Comparison of ENCODE assay signal across 1 cellular context in the genomic region with DNA sequence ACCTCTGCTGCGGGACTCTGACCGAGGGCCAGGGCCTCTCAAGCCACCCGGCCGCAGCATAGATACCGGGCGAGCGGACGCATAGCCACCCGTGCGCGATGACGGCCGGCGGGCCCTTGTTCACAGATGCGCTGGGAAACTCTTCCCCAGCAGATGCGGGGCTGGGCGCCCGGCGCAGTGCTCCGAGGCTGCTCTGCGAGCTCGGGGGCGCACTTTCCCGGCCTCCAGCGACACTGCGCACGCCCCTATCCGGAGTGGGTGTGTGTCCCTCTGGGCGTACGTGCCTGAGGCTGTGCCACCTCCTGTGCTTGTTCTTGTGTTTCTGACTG.
TF ChIP-seq lines count a peak whose summit lies in the region.

No MANE protein-coding gene starts in this region.

TF ChIP-seq in WTC11, 78 proteins besides CTCF, POLR2A, EP300 and RAD21 (continued from another document):
- TF ChIP-seq, protein P1, sequence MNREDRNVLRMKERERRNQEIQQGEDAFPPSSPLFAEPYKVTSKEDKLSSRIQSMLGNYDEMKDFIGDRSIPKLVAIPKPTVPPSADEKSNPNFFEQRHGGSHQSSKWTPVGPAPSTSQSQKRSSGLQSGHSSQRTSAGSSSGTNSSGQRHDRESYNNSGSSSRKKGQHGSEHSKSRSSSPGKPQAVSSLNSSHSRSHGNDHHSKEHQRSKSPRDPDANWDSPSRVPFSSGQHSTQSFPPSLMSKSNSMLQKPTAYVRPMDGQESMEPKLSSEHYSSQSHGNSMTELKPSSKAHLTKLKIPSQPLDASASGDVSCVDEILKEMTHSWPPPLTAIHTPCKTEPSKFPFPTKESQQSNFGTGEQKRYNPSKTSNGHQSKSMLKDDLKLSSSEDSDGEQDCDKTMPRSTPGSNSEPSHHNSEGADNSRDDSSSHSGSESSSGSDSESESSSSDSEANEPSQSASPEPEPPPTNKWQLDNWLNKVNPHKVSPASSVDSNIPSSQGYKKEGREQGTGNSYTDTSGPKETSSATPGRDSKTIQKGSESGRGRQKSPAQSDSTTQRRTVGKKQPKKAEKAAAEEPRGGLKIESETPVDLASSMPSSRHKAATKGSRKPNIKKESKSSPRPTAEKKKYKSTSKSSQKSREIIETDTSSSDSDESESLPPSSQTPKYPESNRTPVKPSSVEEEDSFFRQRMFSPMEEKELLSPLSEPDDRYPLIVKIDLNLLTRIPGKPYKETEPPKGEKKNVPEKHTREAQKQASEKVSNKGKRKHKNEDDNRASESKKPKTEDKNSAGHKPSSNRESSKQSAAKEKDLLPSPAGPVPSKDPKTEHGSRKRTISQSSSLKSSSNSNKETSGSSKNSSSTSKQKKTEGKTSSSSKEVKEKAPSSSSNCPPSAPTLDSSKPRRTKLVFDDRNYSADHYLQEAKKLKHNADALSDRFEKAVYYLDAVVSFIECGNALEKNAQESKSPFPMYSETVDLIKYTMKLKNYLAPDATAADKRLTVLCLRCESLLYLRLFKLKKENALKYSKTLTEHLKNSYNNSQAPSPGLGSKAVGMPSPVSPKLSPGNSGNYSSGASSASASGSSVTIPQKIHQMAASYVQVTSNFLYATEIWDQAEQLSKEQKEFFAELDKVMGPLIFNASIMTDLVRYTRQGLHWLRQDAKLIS (CRISPR knock-in tag; IDR thresholded peaks at IDR 0.05; ENCODE audit: borderline replicate concordance) = no peak
- no peak for TF ChIP-seq NR2C2 (CRISPR knock-in tag; IDR thresholded peaks at IDR 0.05)
- no peak for TF ChIP-seq ZNF317 (CRISPR knock-in tag; IDR thresholded peaks at IDR 0.05; ENCODE audit: borderline replicate concordance, low read depth)
- no peak for TF ChIP-seq FOXK1 (CRISPR knock-in tag; IDR thresholded peaks at IDR 0.05)
- TF ChIP-seq ZNF121 (CRISPR knock-in tag; IDR thresholded peaks at IDR 0.05) = no peak
- TF ChIP-seq, protein P2, sequence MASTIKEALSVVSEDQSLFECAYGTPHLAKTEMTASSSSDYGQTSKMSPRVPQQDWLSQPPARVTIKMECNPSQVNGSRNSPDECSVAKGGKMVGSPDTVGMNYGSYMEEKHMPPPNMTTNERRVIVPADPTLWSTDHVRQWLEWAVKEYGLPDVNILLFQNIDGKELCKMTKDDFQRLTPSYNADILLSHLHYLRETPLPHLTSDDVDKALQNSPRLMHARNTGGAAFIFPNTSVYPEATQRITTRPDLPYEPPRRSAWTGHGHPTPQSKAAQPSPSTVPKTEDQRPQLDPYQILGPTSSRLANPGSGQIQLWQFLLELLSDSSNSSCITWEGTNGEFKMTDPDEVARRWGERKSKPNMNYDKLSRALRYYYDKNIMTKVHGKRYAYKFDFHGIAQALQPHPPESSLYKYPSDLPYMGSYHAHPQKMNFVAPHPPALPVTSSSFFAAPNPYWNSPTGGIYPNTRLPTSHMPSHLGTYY (CRISPR knock-in tag; IDR thresholded peaks at IDR 0.05) = no peak
- TF ChIP-seq, protein P3, sequence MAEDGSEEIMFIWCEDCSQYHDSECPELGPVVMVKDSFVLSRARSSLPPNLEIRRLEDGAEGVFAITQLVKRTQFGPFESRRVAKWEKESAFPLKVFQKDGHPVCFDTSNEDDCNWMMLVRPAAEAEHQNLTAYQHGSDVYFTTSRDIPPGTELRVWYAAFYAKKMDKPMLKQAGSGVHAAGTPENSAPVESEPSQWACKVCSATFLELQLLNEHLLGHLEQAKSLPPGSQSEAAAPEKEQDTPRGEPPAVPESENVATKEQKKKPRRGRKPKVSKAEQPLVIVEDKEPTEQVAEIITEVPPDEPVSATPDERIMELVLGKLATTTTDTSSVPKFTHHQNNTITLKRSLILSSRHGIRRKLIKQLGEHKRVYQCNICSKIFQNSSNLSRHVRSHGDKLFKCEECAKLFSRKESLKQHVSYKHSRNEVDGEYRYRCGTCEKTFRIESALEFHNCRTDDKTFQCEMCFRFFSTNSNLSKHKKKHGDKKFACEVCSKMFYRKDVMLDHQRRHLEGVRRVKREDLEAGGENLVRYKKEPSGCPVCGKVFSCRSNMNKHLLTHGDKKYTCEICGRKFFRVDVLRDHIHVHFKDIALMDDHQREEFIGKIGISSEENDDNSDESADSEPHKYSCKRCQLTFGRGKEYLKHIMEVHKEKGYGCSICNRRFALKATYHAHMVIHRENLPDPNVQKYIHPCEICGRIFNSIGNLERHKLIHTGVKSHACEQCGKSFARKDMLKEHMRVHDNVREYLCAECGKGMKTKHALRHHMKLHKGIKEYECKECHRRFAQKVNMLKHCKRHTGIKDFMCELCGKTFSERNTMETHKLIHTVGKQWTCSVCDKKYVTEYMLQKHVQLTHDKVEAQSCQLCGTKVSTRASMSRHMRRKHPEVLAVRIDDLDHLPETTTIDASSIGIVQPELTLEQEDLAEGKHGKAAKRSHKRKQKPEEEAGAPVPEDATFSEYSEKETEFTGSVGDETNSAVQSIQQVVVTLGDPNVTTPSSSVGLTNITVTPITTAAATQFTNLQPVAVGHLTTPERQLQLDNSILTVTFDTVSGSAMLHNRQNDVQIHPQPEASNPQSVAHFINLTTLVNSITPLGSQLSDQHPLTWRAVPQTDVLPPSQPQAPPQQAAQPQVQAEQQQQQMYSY (CRISPR knock-in tag; IDR thresholded peaks at IDR 0.05) = no peak
- no peak for TF ChIP-seq TEAD1 (CRISPR knock-in tag; IDR thresholded peaks at IDR 0.05)
